ENCODE assay signal across 17 cellular contexts in the genomic region with DNA sequence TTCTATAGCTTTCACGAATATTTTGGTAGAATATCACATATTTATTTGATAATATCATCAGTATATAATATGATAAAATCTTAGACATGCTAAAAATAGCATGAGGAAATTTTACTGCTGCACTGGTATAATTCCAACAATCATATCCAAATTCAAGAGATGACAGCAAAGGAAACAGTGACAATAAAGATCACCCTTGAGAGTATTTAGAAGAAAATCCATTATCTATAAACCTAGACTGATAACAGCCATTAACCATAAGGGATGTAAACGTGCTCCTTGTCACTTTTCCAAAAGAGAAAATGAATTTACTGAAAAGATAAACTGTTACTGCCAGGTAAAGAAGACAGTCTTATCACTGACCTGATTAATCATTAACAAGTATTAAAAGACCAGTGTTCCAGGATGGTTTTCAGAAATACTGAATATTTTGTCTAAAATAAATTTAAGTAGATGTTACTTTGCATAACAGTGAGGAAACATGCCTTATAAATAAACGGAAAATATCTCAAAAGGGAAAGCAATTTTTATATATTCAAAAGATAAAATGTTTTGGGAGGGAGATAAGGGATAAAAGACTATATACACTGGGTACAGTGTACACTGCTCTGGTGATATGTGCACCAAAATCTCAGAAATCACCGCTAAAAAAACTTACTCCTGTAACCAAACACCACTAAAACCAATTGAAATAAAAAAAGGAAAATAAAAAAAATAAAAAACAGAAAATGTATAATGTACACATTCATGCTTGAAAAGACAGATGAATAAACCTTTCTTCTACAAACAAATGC.
"Had no signal": no experiment of that assay in that cellular context is flagged by ENCODE, and none has a peak within 500 bp of the region (broad histone marks: within the 10 kb centered on the region; RNA-seq: fewer than 3 reads in every experiment).

No MANE protein-coding gene starts in this region.

- H3K27me3 ChIP-seq: dorsolateral prefrontal cortex, heart left ventricle, neural progenitor cell, ovary, tibial artery, upper lobe of left lung, uterus had no signal

- H2AFZ ChIP-seq: neural progenitor cell had no signal

- ATAC-seq: esophagus mucosa; heart left ventricle; lower lobe of right lung; natural killer cell; right cardiac atrium; stimulated activated memory B cell treated with anti-CD40 and anti-IgM and Interleukin-4, amounts not matched to agents 10 μg/mL and 1 μg/mL and 100 μg/mL, for 72 hours had no signal

- H3K4me2 ChIP-seq: neural progenitor cell had no signal

- H3K9ac ChIP-seq: neural progenitor cell had no signal

- H3K9me3 ChIP-seq: heart left ventricle, left ventricle myocardium inferior, lower lobe of right lung, ovary, tibial artery, upper lobe of left lung, uterus had no signal

- DNase-seq: cortex of kidney; dorsolateral prefrontal cortex; effector CD8-positive, alpha-beta T cell; heart left ventricle; left ventricle myocardium inferior; lower lobe of right lung; natural killer cell; nucleus accumbens; ovary; stimulated activated CD4-positive, alpha-beta T cell treated with anti-CD3 and anti-CD28 coated beads, Interleukin-4, amount 100 ng/mL, for 1 hour; tibial artery; upper lobe of left lung; uterus had no signal

- H3K36me3 ChIP-seq: heart left ventricle, left ventricle myocardium inferior, lower lobe of right lung, neural progenitor cell, ovary, tibial artery, upper lobe of left lung, uterus had no signal

- H3K27ac ChIP-seq: dorsolateral prefrontal cortex, heart left ventricle, left ventricle myocardium inferior, lower lobe of right lung, neural progenitor cell, ovary, tibial artery, upper lobe of left lung, uterus had no signal

- H3K4me1 ChIP-seq: lower lobe of right lung, neural progenitor cell, tibial artery, upper lobe of left lung, uterus had no signal

- H3K4me3 ChIP-seq: dorsolateral prefrontal cortex, heart left ventricle, left ventricle myocardium inferior, lower lobe of right lung, neural progenitor cell, ovary, tibial artery, upper lobe of left lung, uterus had no signal
